ENCODE assay signal across 1 cellular context in the genomic region with DNA sequence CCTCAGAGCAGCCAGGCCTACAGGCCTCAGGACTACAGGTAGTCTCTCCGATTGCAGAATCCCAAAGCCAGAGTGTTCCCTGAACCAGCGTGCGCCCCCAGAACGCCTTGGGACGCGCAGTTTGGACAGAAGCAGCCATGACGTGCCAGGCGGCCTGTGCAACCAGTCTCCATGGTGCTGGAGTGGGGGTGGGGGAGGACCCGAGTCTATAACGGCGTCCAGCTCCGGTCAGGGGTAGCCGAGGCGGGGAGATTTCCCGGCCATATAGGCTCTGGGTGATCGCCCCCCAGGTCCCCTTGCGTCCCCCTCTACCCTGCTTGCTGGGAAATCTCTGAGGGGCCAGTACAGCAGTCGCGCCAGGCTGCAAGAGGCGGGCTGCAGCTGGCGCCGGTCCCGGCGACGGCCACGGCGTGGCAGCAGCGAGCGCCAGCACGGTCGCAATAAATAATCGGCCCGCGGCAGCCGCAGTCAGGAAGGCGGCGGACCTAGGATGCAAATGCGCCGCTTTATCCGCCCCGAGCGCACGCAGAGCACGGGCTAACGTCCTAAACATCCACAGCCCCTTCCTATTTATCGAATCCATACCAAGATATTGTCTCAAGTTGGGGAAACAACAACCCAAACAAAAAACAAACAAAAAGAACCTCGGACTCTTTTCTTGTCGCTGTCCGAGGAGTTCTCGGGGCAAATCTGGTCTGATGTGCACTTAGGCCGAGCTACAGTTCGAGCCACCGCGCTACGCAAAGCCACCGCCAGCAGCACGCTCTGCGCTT.
TF ChIP-seq lines count a peak whose summit lies in the region.

No MANE protein-coding gene starts in this region.

TF ChIP-seq in HepG2, 621 proteins besides CTCF, POLR2A, EP300 and RAD21 (continued from another document and continues in another):
- TF ChIP-seq, protein P1, sequence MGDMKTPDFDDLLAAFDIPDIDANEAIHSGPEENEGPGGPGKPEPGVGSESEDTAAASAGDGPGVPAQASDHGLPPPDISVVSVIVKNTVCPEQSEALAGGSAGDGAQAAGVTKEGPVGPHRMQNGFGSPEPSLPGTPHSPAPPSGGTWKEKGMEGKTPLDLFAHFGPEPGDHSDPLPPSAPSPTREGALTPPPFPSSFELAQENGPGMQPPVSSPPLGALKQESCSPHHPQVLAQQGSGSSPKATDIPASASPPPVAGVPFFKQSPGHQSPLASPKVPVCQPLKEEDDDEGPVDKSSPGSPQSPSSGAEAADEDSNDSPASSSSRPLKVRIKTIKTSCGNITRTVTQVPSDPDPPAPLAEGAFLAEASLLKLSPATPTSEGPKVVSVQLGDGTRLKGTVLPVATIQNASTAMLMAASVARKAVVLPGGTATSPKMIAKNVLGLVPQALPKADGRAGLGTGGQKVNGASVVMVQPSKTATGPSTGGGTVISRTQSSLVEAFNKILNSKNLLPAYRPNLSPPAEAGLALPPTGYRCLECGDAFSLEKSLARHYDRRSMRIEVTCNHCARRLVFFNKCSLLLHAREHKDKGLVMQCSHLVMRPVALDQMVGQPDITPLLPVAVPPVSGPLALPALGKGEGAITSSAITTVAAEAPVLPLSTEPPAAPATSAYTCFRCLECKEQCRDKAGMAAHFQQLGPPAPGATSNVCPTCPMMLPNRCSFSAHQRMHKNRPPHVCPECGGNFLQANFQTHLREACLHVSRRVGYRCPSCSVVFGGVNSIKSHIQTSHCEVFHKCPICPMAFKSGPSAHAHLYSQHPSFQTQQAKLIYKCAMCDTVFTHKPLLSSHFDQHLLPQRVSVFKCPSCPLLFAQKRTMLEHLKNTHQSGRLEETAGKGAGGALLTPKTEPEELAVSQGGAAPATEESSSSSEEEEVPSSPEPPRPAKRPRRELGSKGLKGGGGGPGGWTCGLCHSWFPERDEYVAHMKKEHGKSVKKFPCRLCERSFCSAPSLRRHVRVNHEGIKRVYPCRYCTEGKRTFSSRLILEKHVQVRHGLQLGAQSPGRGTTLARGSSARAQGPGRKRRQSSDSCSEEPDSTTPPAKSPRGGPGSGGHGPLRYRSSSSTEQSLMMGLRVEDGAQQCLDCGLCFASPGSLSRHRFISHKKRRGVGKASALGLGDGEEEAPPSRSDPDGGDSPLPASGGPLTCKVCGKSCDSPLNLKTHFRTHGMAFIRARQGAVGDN (CRISPR knock-in tag; IDR thresholded peaks at IDR 0.05), result peak; percentile 90
- TF ChIP-seq ZFP36L2 (CRISPR knock-in tag; IDR thresholded peaks at IDR 0.05), result no peak
- TF ChIP-seq ZNF709 (CRISPR knock-in tag; IDR thresholded peaks at IDR 0.05), result no peak; the same call in 1 of the 2 replicates
- TF ChIP-seq ZNF484 (CRISPR knock-in tag; IDR thresholded peaks at IDR 0.05; ENCODE audit: borderline replicate concordance, low read depth), result no peak
- TF ChIP-seq SIN3A (IDR thresholded peaks at IDR 0.05; ENCODE audit: borderline replicate concordance, low read depth, low read length), result no peak
- TF ChIP-seq ZNF235 (CRISPR knock-in tag; IDR thresholded peaks at IDR 0.05; ENCODE audit: borderline replicate concordance), result no peak
- peak; percentile 33; the same call in 1 of the 2 replicates for TF ChIP-seq ARNTL (CRISPR knock-in tag; IDR thresholded peaks at IDR 0.05)
- TF ChIP-seq, protein P2, sequence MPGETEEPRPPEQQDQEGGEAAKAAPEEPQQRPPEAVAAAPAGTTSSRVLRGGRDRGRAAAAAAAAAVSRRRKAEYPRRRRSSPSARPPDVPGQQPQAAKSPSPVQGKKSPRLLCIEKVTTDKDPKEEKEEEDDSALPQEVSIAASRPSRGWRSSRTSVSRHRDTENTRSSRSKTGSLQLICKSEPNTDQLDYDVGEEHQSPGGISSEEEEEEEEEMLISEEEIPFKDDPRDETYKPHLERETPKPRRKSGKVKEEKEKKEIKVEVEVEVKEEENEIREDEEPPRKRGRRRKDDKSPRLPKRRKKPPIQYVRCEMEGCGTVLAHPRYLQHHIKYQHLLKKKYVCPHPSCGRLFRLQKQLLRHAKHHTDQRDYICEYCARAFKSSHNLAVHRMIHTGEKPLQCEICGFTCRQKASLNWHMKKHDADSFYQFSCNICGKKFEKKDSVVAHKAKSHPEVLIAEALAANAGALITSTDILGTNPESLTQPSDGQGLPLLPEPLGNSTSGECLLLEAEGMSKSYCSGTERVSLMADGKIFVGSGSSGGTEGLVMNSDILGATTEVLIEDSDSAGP (CRISPR knock-in tag; IDR thresholded peaks at IDR 0.05; ENCODE audit: borderline replicate concordance), result peak; percentile 65; the same call in 1 of the 2 replicates
- TF ChIP-seq, protein P3, sequence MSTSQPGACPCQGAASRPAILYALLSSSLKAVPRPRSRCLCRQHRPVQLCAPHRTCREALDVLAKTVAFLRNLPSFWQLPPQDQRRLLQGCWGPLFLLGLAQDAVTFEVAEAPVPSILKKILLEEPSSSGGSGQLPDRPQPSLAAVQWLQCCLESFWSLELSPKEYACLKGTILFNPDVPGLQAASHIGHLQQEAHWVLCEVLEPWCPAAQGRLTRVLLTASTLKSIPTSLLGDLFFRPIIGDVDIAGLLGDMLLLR (CRISPR knock-in tag; IDR thresholded peaks at IDR 0.05), result no peak
- TF ChIP-seq ZNF468 (CRISPR knock-in tag; IDR thresholded peaks at IDR 0.05), result no peak
- TF ChIP-seq, protein P4, sequence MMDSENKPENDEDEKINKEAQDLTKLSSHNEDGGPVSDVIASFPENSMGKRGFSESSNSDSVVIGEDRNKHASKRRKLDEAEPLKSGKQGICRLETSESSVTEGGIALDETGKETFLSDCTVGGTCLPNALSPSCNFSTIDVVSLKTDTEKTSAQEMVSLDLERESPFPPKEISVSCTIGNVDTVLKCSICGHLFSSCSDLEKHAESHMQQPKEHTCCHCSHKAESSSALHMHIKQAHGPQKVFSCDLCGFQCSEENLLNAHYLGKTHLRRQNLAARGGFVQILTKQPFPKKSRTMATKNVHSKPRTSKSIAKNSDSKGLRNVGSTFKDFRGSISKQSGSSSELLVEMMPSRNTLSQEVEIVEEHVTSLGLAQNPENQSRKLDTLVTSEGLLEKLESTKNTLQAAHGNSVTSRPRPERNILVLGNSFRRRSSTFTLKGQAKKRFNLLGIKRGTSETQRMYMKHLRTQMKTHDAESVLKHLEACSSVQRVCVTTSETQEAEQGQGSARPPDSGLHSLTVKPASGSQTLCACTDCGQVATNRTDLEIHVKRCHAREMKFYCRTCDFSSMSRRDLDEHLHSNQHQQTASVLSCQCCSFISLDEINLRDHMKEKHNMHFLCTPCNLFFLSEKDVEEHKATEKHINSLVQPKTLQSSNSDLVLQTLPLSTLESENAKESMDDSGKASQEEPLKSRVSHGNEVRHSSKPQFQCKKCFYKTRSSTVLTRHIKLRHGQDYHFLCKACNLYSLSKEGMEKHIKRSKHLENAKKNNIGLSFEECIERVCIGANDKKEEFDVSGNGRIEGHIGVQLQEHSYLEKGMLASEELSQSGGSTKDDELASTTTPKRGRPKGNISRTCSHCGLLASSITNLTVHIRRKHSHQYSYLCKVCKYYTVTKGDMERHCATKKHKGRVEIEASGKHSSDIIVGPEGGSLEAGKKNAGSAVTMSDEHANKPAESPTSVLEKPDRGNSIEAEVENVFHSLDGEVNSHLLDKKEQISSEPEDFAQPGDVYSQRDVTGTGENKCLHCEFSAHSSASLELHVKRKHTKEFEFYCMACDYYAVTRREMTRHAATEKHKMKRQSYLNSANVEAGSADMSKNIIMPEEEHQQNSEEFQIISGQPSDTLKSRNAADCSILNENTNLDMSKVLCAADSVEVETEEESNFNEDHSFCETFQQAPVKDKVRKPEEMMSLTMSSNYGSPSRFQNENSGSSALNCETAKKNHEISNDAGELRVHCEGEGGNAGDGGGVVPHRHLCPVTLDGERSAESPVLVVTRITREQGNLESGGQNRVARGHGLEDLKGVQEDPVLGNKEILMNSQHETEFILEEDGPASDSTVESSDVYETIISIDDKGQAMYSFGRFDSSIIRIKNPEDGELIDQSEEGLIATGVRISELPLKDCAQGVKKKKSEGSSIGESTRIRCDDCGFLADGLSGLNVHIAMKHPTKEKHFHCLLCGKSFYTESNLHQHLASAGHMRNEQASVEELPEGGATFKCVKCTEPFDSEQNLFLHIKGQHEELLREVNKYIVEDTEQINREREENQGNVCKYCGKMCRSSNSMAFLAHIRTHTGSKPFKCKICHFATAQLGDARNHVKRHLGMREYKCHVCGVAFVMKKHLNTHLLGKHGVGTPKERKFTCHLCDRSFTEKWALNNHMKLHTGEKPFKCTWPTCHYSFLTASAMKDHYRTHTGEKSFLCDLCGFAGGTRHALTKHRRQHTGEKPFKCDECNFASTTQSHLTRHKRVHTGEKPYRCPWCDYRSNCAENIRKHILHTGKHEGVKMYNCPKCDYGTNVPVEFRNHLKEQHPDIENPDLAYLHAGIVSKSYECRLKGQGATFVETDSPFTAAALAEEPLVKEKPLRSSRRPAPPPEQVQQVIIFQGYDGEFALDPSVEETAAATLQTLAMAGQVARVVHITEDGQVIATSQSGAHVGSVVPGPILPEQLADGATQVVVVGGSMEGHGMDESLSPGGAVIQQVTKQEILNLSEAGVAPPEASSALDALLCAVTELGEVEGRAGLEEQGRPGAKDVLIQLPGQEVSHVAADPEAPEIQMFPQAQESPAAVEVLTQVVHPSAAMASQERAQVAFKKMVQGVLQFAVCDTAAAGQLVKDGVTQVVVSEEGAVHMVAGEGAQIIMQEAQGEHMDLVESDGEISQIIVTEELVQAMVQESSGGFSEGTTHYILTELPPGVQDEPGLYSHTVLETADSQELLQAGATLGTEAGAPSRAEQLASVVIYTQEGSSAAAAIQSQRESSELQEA (CRISPR knock-in tag; IDR thresholded peaks at IDR 0.05; ENCODE audit: not compliant biosample characterization), result peak; percentile 73
- TF ChIP-seq CCDC6 (CRISPR knock-in tag; IDR thresholded peaks at IDR 0.05), result no peak
- no peak for TF ChIP-seq TCF12 (IDR thresholded peaks at IDR 0.05)
- no peak for TF ChIP-seq TCF12 (CRISPR knock-in tag; IDR thresholded peaks at IDR 0.05)
- no peak for TF ChIP-seq TRIM24 (CRISPR knock-in tag; IDR thresholded peaks at IDR 0.05)
- TF ChIP-seq, protein P5, sequence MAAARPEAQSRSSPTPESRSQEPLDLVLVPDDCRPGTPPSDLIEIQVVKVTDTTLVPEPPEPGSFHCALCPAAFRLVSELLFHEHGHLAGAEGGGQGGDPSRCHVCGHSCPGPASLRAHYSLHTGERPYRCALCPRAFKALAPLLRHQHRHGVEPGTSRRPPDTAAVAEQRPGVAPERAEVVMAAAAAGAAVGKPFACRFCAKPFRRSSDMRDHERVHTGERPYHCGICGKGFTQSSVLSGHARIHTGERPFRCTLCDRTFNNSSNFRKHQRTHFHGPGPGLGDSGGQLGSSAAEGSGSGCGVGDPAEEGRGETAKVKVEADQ (CRISPR knock-in tag; IDR thresholded peaks at IDR 0.05; ENCODE audit: borderline replicate concordance), result peak; percentile 69; the same call in 1 of the 2 replicates
- TF ChIP-seq, protein P6, sequence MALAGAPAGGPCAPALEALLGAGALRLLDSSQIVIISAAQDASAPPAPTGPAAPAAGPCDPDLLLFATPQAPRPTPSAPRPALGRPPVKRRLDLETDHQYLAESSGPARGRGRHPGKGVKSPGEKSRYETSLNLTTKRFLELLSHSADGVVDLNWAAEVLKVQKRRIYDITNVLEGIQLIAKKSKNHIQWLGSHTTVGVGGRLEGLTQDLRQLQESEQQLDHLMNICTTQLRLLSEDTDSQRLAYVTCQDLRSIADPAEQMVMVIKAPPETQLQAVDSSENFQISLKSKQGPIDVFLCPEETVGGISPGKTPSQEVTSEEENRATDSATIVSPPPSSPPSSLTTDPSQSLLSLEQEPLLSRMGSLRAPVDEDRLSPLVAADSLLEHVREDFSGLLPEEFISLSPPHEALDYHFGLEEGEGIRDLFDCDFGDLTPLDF (CRISPR knock-in tag; IDR thresholded peaks at IDR 0.05), result no peak
- TF ChIP-seq TAF15 (IDR thresholded peaks at IDR 0.05; ENCODE audit: low read depth, low read length, poor library complexity, severe bottlenecking), result no peak
- peak; percentile 44; the same call in 1 of the 2 replicates for TF ChIP-seq ZNF777 (CRISPR knock-in tag; IDR thresholded peaks at IDR 0.05)
- no peak for TF ChIP-seq HIVEP1 (CRISPR knock-in tag; IDR thresholded peaks at IDR 0.05)
- no peak for TF ChIP-seq SP5 (CRISPR knock-in tag; IDR thresholded peaks at IDR 0.05; ENCODE audit: borderline replicate concordance, low read depth)
- TF ChIP-seq, protein P7, sequence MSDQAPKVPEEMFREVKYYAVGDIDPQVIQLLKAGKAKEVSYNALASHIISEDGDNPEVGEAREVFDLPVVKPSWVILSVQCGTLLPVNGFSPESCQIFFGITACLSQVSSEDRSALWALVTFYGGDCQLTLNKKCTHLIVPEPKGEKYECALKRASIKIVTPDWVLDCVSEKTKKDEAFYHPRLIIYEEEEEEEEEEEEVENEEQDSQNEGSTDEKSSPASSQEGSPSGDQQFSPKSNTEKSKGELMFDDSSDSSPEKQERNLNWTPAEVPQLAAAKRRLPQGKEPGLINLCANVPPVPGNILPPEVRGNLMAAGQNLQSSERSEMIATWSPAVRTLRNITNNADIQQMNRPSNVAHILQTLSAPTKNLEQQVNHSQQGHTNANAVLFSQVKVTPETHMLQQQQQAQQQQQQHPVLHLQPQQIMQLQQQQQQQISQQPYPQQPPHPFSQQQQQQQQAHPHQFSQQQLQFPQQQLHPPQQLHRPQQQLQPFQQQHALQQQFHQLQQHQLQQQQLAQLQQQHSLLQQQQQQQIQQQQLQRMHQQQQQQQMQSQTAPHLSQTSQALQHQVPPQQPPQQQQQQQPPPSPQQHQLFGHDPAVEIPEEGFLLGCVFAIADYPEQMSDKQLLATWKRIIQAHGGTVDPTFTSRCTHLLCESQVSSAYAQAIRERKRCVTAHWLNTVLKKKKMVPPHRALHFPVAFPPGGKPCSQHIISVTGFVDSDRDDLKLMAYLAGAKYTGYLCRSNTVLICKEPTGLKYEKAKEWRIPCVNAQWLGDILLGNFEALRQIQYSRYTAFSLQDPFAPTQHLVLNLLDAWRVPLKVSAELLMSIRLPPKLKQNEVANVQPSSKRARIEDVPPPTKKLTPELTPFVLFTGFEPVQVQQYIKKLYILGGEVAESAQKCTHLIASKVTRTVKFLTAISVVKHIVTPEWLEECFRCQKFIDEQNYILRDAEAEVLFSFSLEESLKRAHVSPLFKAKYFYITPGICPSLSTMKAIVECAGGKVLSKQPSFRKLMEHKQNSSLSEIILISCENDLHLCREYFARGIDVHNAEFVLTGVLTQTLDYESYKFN (CRISPR knock-in tag; conservative IDR thresholded peaks at IDR 0.05), result peak; percentile 15; the same call in 1 of the 2 replicates
- TF ChIP-seq ZNF251 (CRISPR knock-in tag; IDR thresholded peaks at IDR 0.05), result no peak
- TF ChIP-seq, protein P8, sequence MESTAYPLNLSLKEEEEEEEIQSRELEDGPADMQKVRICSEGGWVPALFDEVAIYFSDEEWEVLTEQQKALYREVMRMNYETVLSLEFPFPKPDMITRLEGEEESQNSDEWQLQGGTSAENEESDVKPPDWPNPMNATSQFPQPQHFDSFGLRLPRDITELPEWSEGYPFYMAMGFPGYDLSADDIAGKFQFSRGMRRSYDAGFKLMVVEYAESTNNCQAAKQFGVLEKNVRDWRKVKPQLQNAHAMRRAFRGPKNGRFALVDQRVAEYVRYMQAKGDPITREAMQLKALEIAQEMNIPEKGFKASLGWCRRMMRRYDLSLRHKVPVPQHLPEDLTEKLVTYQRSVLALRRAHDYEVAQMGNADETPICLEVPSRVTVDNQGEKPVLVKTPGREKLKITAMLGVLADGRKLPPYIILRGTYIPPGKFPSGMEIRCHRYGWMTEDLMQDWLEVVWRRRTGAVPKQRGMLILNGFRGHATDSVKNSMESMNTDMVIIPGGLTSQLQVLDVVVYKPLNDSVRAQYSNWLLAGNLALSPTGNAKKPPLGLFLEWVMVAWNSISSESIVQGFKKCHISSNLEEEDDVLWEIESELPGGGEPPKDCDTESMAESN (CRISPR knock-in tag; conservative IDR thresholded peaks at IDR 0.05), result peak; percentile 69; the same call in 1 of the 2 replicates
- no peak for TF ChIP-seq NFE2L1 (CRISPR knock-in tag; IDR thresholded peaks at IDR 0.05; ENCODE audit: borderline replicate concordance)
- TF ChIP-seq AGO1 (IDR thresholded peaks at IDR 0.05; ENCODE audit: low read depth, low read length, poor library complexity, severe bottlenecking), result no peak
- TF ChIP-seq, protein P9, sequence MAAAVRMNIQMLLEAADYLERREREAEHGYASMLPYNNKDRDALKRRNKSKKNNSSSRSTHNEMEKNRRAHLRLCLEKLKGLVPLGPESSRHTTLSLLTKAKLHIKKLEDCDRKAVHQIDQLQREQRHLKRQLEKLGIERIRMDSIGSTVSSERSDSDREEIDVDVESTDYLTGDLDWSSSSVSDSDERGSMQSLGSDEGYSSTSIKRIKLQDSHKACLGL (CRISPR knock-in tag; IDR thresholded peaks at IDR 0.05), result no peak; the same call in 1 of the 2 replicates
